ENCODE assay signal across 1 cellular context in genomic region chr21:44844256-44844655, GRCh38.
TF ChIP-seq lines count a peak whose summit lies in the region.

No MANE protein-coding gene starts in this region.

TF ChIP-seq in IMR-90, 13 proteins besides CTCF, POLR2A, EP300 and RAD21:
- TF ChIP-seq USF2 (IDR thresholded peaks at IDR 0.05; ENCODE audit: low read depth, low read length) (no peak), CHD1 (IDR thresholded peaks at IDR 0.05; ENCODE audit: low read depth, low read length) (no peak), SMC3 (IDR thresholded peaks at IDR 0.05; ENCODE audit: low read depth, low read length) (no peak), ELK1 (IDR thresholded peaks at IDR 0.05; ENCODE audit: borderline replicate concordance, low read depth, low read length) (no peak), NFE2L2 (IDR thresholded peaks at IDR 0.05; ENCODE audit: low read depth, low read length) (no peak), MXI1 (IDR thresholded peaks at IDR 0.05; ENCODE audit: borderline replicate concordance, low read depth, low read length) (no peak)
TF ChIP-seq in IMR-90: peak in this region for 0.
